ENCODE assay signal across 37 cellular contexts in genomic region chr3:172020763-172021162, GRCh38.
"Had no signal": no experiment of that assay in that cellular context is flagged by ENCODE, and none has a peak within 500 bp of the region (broad histone marks: within the 10 kb centered on the region; RNA-seq: fewer than 3 reads in every experiment).

No MANE protein-coding gene starts in this region.

- H3K27ac Mint-ChIP-seq: activated B cell treated with CpG ODN at 0.5 μM for 24 hours; activated CD4-positive, alpha-beta memory T cell treated with anti-CD3 and anti-CD28 coated beads for 36 hours; activated CD4-positive, alpha-beta T cell treated with anti-CD3 and anti-CD28 coated beads, Interleukin-2, amount 10 ng/mL, durations not matched to agents 24 days and 14 days; activated CD8-positive, alpha-beta T cell treated with anti-CD3 and anti-CD28 coated beads for 36 hours; activated naive CD4-positive, alpha-beta T cell treated with anti-CD3 and anti-CD28 coated beads for 36 hours; activated naive CD4-positive, alpha-beta T cell treated with anti-CD3 and anti-CD28 coated beads, Interleukin-2, amount 50 U/mL, for 72 hours; activated naive CD8-positive, alpha-beta T cell treated with anti-CD3 and anti-CD28 coated beads for 36 hours; activated T-cell treated with anti-CD3 and anti-CD28 coated beads, Interleukin-2, amount 50 U/mL, for 72 hours; activated T-helper 1 cell treated with anti-CD3 and anti-CD28 coated beads, Interleukin-12 subunit alpha, Interleukin-12 subunit beta, Interleukin-2, Interleukin-4 antibody, amounts not matched to agents 30 ng/mL and 10 ng/mL and 1 ng/mL, durations not matched to agents 14 hours and 24 hours and 36 hours; activated T-helper 17 cell treated with anti-CD3 and anti-CD28 coated beads, Interleukin-2, amount 50 U/mL, for 72 hours; T-helper 1 cell treated with Interleukin-12 subunit alpha and Interleukin-12 subunit beta and Interleukin-4 antibody, amounts not matched to agents 30 μg/mL and 1 μg/mL, for 36 hours; T-helper 2 cell treated with Interferon-gamma antibody and Interleukin-4, amounts not matched to agents 5 μg/mL and 100 μg/mL, for 36 hours had no signal

- H3K4me1 Mint-ChIP-seq: activated B cell treated with CpG ODN at 0.5 μM for 24 hours; activated CD4-positive, alpha-beta T cell treated with anti-CD3 and anti-CD28 coated beads, Interleukin-2, amount 10 ng/mL, durations not matched to agents 24 days and 14 days; activated naive CD8-positive, alpha-beta T cell treated with anti-CD3 and anti-CD28 coated beads for 36 hours; activated T-helper 17 cell treated with anti-CD3 and anti-CD28 coated beads, Interleukin-2, amount 50 U/mL, for 72 hours had no signal

- H3K36me3 Mint-ChIP-seq: activated CD4-positive, alpha-beta memory T cell treated with anti-CD3 and anti-CD28 coated beads for 36 hours; activated naive CD4-positive, alpha-beta T cell treated with anti-CD3 and anti-CD28 coated beads, Interleukin-2, amount 50 U/mL, for 72 hours; activated naive CD8-positive, alpha-beta T cell treated with anti-CD3 and anti-CD28 coated beads for 36 hours had no signal

- FAIRE-seq: astrocyte, TTC549 had no signal

- DNase-seq: activated B cell treated with CpG ODN at 0.5 μM for 24 hours; activated CD4-positive, alpha-beta memory T cell treated with anti-CD3 and anti-CD28 coated beads for 36 hours; activated CD4-positive, alpha-beta T cell treated with anti-CD3 and anti-CD28 coated beads for 4 hours; activated CD4-positive, alpha-beta T cell treated with anti-CD3 and anti-CD28 coated beads, Interleukin-2, amount 50 U/mL, for 1 hour; activated CD4-positive, alpha-beta T cell treated with anti-CD3 and anti-CD28 coated beads, Interleukin-2, amount 50 U/mL, for 4 hours; activated CD4-positive, CD25-positive, alpha-beta regulatory T cell treated with anti-CD3 and anti-CD28 coated beads, Interleukin-2, amount 50 U/mL, for 72 hours; activated CD8-positive, alpha-beta memory T cell treated with anti-CD3 and anti-CD28 coated beads, Interleukin-2, amount 50 U/mL, for 4 hours; activated CD8-positive, alpha-beta T cell treated with anti-CD3 and anti-CD28 coated beads for 36 hours; activated effector memory CD4-positive, alpha-beta T cell treated with anti-CD3 and anti-CD28 coated beads, Interleukin-2, amount 50 U/mL, for 16 hours; activated gamma-delta T cell treated with Interleukin-2 at 50 U/mL for 16 hours; activated naive CD4-positive, alpha-beta T cell; activated naive CD4-positive, alpha-beta T cell treated with anti-CD3 and anti-CD28 coated beads for 36 hours; activated naive CD4-positive, alpha-beta T cell treated with anti-CD3 and anti-CD28 coated beads, Interleukin-2, amount 50 U/mL, for 16 hours; activated naive CD8-positive, alpha-beta T cell treated with anti-CD3 and anti-CD28 coated beads for 36 hours; activated T-cell treated with anti-CD3 and anti-CD28 coated beads for 4 hours; activated T-cell treated with anti-CD3 and anti-CD28 coated beads, Interleukin-2, amount 50 U/mL, for 1 hour; activated T-cell treated with anti-CD3 and anti-CD28 coated beads, Interleukin-2, amount 50 U/mL, for 4 hours; activated T-cell treated with anti-CD3 and anti-CD28 coated beads, Interleukin-2, amount 50 U/mL, for 72 hours; adrenal gland; amniotic stem cell; aorta; body of pancreas; brain microvascular endothelial cell; central memory CD4-positive, alpha-beta T cell; T-helper 1 cell; T-helper 2 cell; T-helper 9 cell had no signal

- H3K4me1 ChIP-seq: adrenal gland, body of pancreas, breast epithelium had no signal

- ATAC-seq: activated CD8-positive, alpha-beta T cell treated with anti-CD3 and anti-CD28 coated beads for 36 hours; activated naive CD4-positive, alpha-beta T cell treated with anti-CD3 and anti-CD28 coated beads, Interleukin-2, amount 50 U/mL, for 72 hours; activated T-cell treated with anti-CD3 and anti-CD28 coated beads, Interleukin-2, amount 50 U/mL, for 4 hours; activated T-cell treated with anti-CD3 and anti-CD28 coated beads, Interleukin-2, amount 50 U/mL, for 72 hours; activated T-helper 17 cell treated with anti-CD3 and anti-CD28 coated beads, Interleukin-2, amount 50 U/mL, for 72 hours; body of pancreas had no signal

- H3K4me3 Mint-ChIP-seq: activated B cell treated with CpG ODN at 0.5 μM for 24 hours; activated CD4-positive, alpha-beta memory T cell treated with anti-CD3 and anti-CD28 coated beads for 36 hours; activated CD4-positive, alpha-beta T cell treated with anti-CD3 and anti-CD28 coated beads, Interleukin-2, amount 10 ng/mL, durations not matched to agents 24 days and 14 days; activated CD8-positive, alpha-beta T cell treated with anti-CD3 and anti-CD28 coated beads for 36 hours; activated naive CD4-positive, alpha-beta T cell treated with anti-CD3 and anti-CD28 coated beads for 36 hours; activated naive CD8-positive, alpha-beta T cell treated with anti-CD3 and anti-CD28 coated beads for 36 hours; activated T-cell treated with anti-CD3 and anti-CD28 coated beads, Interleukin-2, amount 50 U/mL, for 4 hours; activated T-cell treated with anti-CD3 and anti-CD28 coated beads, Interleukin-2, amount 50 U/mL, for 72 hours; activated T-helper 1 cell treated with anti-CD3 and anti-CD28 coated beads, Interleukin-12 subunit alpha, Interleukin-12 subunit beta, Interleukin-2, Interleukin-4 antibody, amounts not matched to agents 30 ng/mL and 10 ng/mL and 1 ng/mL, durations not matched to agents 14 hours and 24 hours and 36 hours; activated T-helper 17 cell treated with anti-CD3 and anti-CD28 coated beads, Interleukin-2, amount 50 U/mL, for 72 hours; T-helper 1 cell treated with Interleukin-12 subunit alpha and Interleukin-12 subunit beta and Interleukin-4 antibody, amounts not matched to agents 30 μg/mL and 1 μg/mL, for 36 hours; T-helper 2 cell treated with Interferon-gamma antibody and Interleukin-4, amounts not matched to agents 5 μg/mL and 100 μg/mL, for 36 hours had no signal

- H3K4me3 ChIP-seq: adrenal gland, body of pancreas, breast epithelium had no signal

- H3K9me3 Mint-ChIP-seq: activated B cell treated with CpG ODN at 0.5 μM for 24 hours; activated CD4-positive, alpha-beta memory T cell treated with anti-CD3 and anti-CD28 coated beads for 36 hours; activated CD4-positive, alpha-beta T cell treated with anti-CD3 and anti-CD28 coated beads, Interleukin-2, amount 10 ng/mL, durations not matched to agents 24 days and 14 days; activated CD8-positive, alpha-beta T cell treated with anti-CD3 and anti-CD28 coated beads for 36 hours; activated naive CD4-positive, alpha-beta T cell treated with anti-CD3 and anti-CD28 coated beads for 36 hours; activated naive CD4-positive, alpha-beta T cell treated with anti-CD3 and anti-CD28 coated beads, Interleukin-2, amount 50 U/mL, for 72 hours; activated naive CD8-positive, alpha-beta T cell treated with anti-CD3 and anti-CD28 coated beads for 36 hours; activated T-cell treated with anti-CD3 and anti-CD28 coated beads, Interleukin-2, amount 50 U/mL, for 4 hours; activated T-cell treated with anti-CD3 and anti-CD28 coated beads, Interleukin-2, amount 50 U/mL, for 72 hours; activated T-helper 1 cell treated with anti-CD3 and anti-CD28 coated beads, Interleukin-12 subunit alpha, Interleukin-12 subunit beta, Interleukin-2, Interleukin-4 antibody, amounts not matched to agents 30 ng/mL and 10 ng/mL and 1 ng/mL, durations not matched to agents 14 hours and 24 hours and 36 hours; activated T-helper 17 cell treated with anti-CD3 and anti-CD28 coated beads, Interleukin-2, amount 50 U/mL, for 72 hours; T-helper 1 cell treated with Interleukin-12 subunit alpha and Interleukin-12 subunit beta and Interleukin-4 antibody, amounts not matched to agents 30 μg/mL and 1 μg/mL, for 36 hours; T-helper 2 cell treated with Interferon-gamma antibody and Interleukin-4, amounts not matched to agents 5 μg/mL and 100 μg/mL, for 36 hours had no signal

- H3K27me3 Mint-ChIP-seq: activated CD4-positive, alpha-beta memory T cell treated with anti-CD3 and anti-CD28 coated beads for 36 hours; activated naive CD8-positive, alpha-beta T cell treated with anti-CD3 and anti-CD28 coated beads for 36 hours had no signal

- H3K27me3 ChIP-seq: adrenal gland, body of pancreas, brain microvascular endothelial cell, breast epithelium had no signal

- H3K27ac ChIP-seq: adrenal gland, body of pancreas, brain microvascular endothelial cell, breast epithelium, VCaP had no signal

- H3K9me3 ChIP-seq: adrenal gland, body of pancreas, breast epithelium had no signal

- H3K36me3 ChIP-seq: adrenal gland, brain microvascular endothelial cell, breast epithelium had no signal
